ENCODE assay signal across 8 cellular contexts in genomic region chr20:53869466-53870258, GRCh38.
DNase-seq lines count a peak whose midpoint lies in the region; ATAC-seq and TF ChIP-seq lines count a peak whose summit lies in the region.

No MANE protein-coding gene starts in this region.

- H3K27me3 Mint-ChIP-seq in CD8-positive, alpha-beta memory T cell, result peaks cover 0 to 4% of the 10 kb centered on the region in 2 donors
- no peaks in the 10 kb centered on the region for H3K27me3 Mint-ChIP-seq in neural crest cell (ENCODE audit: low read depth)

- 0 out of 2 replicates have a peak overlapping the region, but pooled peaks have one; percentile 6 for H3K9ac ChIP-seq in OCI-LY3 (ENCODE audit: low read length)

- H3K27ac ChIP-seq in CD8-positive, alpha-beta memory T cell (ENCODE audit: low read depth, low read length), result no peak overlapping the region
- H3K27ac ChIP-seq in HL-60 (replicated peaks), result peak overlapping the region; percentile 68
- H3K27ac ChIP-seq in OCI-LY3 (ENCODE audit: low read length), result peak overlapping the region; percentile 17; the same call in 1 of the 2 replicates
- H3K27ac ChIP-seq in esophagus muscularis mucosa (replicated peaks in 1 of 4), result peak overlapping the region; percentile 32 to 62 (median 44)
- no peak overlapping the region for H3K27ac ChIP-seq in tibial artery

- no peak overlapping the region for H3K4me3 ChIP-seq in CD8-positive, alpha-beta memory T cell (ENCODE audit: low read length)
- H3K4me3 ChIP-seq in HL-60 (replicated peaks; ENCODE audit: insufficient read depth, low read length) (no peak overlapping the region), OCI-LY3 (ENCODE audit: low read length) (peak overlapping the region; percentile 52), esophagus muscularis mucosa (no peak overlapping the region), tibial artery (no peak overlapping the region)

- H4K20me1 ChIP-seq in OCI-LY3 (ENCODE audit: insufficient read depth, low read length), result no peaks in the 10 kb centered on the region

- H3K4me2 ChIP-seq in OCI-LY3 (ENCODE audit: low read length), result peak overlapping the region; percentile 75

- no peaks in the 10 kb centered on the region for H3K27me3 ChIP-seq in CD8-positive, alpha-beta memory T cell (ENCODE audit: insufficient read depth, low read length, poor library complexity, severe bottlenecking)
- H3K27me3 ChIP-seq in HL-60 (ENCODE audit: insufficient read depth, poor library complexity, severe bottlenecking) (no peaks in the 10 kb centered on the region), OCI-LY3 (ENCODE audit: low read depth, low read length) (no peaks in the 10 kb centered on the region), esophagus muscularis mucosa (no peaks in the 10 kb centered on the region), tibial artery (no peaks in the 10 kb centered on the region)

- H3K36me3 Mint-ChIP-seq in CD8-positive, alpha-beta memory T cell, result no peaks in the 10 kb centered on the region
- no peaks in the 10 kb centered on the region for H3K36me3 Mint-ChIP-seq in neural crest cell (ENCODE audit: low read depth)

- peak overlapping the region; percentile 19 to 69 (median 40) for H3K4me3 Mint-ChIP-seq in CD8-positive, alpha-beta memory T cell
- peak overlapping the region; percentile 24 for H3K4me3 Mint-ChIP-seq in neural crest cell

- peak; percentile 53 for ATAC-seq in GM19455 (IDR thresholded peaks at IDR 0.05; ENCODE audit: unreplicated experiment)

- no peak for TF ChIP-seq POLR2A in esophagus muscularis mucosa (IDR thresholded peaks at IDR 0.05; ENCODE audit: low read depth)

- H2AFZ ChIP-seq in OCI-LY3 (ENCODE audit: low read depth, low read length), result peak overlapping the region; percentile 96

- H3K4me1 Mint-ChIP-seq in CD8-positive, alpha-beta memory T cell, result peaks cover 73 to 87% (median 85%) of the 10 kb centered on the region in 3 donors
- H3K4me1 Mint-ChIP-seq in neural crest cell, result peaks cover 64% of the 10 kb centered on the region

- CTCF ChIA-PET in CD8-positive, alpha-beta memory T cell (lab: Charles Lee), result interaction anchor here (0.6 to 1.5 kb wide), 6 partner anchors 10 to 290 kb away, joined by 3 to 5 read pairs (median 4); no protein-coding TSS in a partner anchor

- H3K36me3 ChIP-seq in CD8-positive, alpha-beta memory T cell (ENCODE audit: insufficient read depth, low read length), result no peaks in the 10 kb centered on the region
- H3K36me3 ChIP-seq in OCI-LY3 (replicated peaks; ENCODE audit: low read depth, low read length) (no peaks in the 10 kb centered on the region), esophagus muscularis mucosa (no peaks in the 10 kb centered on the region), tibial artery (no peaks in the 10 kb centered on the region)

- intact Hi-C loops in esophagus muscularis mucosa (cut with DNase I) (loop anchor here (2.0 to 5.0 kb wide), 3 partner anchors 37 to 291 kb away; no protein-coding TSS in a partner anchor), tibial artery (cut with DNase I; ENCODE audit: low total_unique reads) (no loop called here)

- TF ChIP-seq CTCF in HL-60 (IDR thresholded peaks at IDR 0.05; ENCODE audit: insufficient read depth, low read length), result peak; percentile 84
- peak; percentile 99 for TF ChIP-seq CTCF in OCI-LY3 (IDR thresholded peaks at IDR 0.05; ENCODE audit: low read depth, low read length)
- peak; percentile 77 to 84 (median 79) for TF ChIP-seq CTCF in esophagus muscularis mucosa (IDR thresholded peaks at IDR 0.05)
- peak; percentile 85 for TF ChIP-seq CTCF in neural crest cell (conservative IDR thresholded peaks at IDR 0.05)
- peak; percentile 66 to 85 for TF ChIP-seq CTCF in tibial artery (IDR thresholded peaks at IDR 0.05)

- POLR2A ChIA-PET in CD8-positive, alpha-beta memory T cell (lab: Charles Lee), result no interaction called here

- peaks cover 0 to 2% (median 0%) of the 10 kb centered on the region in 5 donors for H3K9me3 Mint-ChIP-seq in CD8-positive, alpha-beta memory T cell
- H3K9me3 Mint-ChIP-seq in neural crest cell, result no peaks in the 10 kb centered on the region

- H3K4me1 ChIP-seq in CD8-positive, alpha-beta memory T cell (ENCODE audit: insufficient read depth, low read length), result peaks cover 86% of the 10 kb centered on the region
- peaks cover 55% of the 10 kb centered on the region for H3K4me1 ChIP-seq in OCI-LY3 (ENCODE audit: low read length)
- H3K4me1 ChIP-seq in esophagus muscularis mucosa, result peaks cover 33 to 58% (median 50%) of the 10 kb centered on the region in 4 donors
- H3K4me1 ChIP-seq in tibial artery, result peaks cover 0 to 40% (median 11%) of the 10 kb centered on the region in 4 donors

- peak; percentile 35 to 80 (median 72) for DNase-seq in CD8-positive, alpha-beta memory T cell
- peak; percentile 63 to 86 for DNase-seq in HL-60 (ENCODE audit: low read depth in 1 of 2, low spot score in 1 of 2)
- DNase-seq in activated CD8-positive, alpha-beta memory T cell treated with anti-CD3 and anti-CD28 coated beads, Interleukin-2, amount 50 U/mL, for 4 hours, result peak; percentile 66
- no peak for DNase-seq in esophagus muscularis mucosa (ENCODE audit: extremely low spot score)
- DNase-seq in neural crest cell (ENCODE audit: low read depth, low spot score), result peak; percentile 44
- DNase-seq in tibial artery, result peak; percentile 60 to 71

- peak overlapping the region; percentile 68 to 93 (median 90) for H3K27ac Mint-ChIP-seq in CD8-positive, alpha-beta memory T cell
- no peak overlapping the region for H3K27ac Mint-ChIP-seq in neural crest cell (ENCODE audit: unreplicated experiment)

- H3K9me3 ChIP-seq in CD8-positive, alpha-beta memory T cell (ENCODE audit: low read length), result no peaks in the 10 kb centered on the region
- H3K9me3 ChIP-seq in OCI-LY3 (ENCODE audit: insufficient read depth, low read length) (no peaks in the 10 kb centered on the region), esophagus muscularis mucosa (no peaks in the 10 kb centered on the region), tibial artery (no peaks in the 10 kb centered on the region)

- no peak for TF ChIP-seq EP300 in esophagus muscularis mucosa (IDR thresholded peaks at IDR 0.05)

- no peaks in the 10 kb centered on the region for H3K79me2 ChIP-seq in OCI-LY3 (ENCODE audit: low read length)

- 27% methylated on average over 8 of the region's 8 CpGs for WGBS in esophagus muscularis mucosa

Comparison
In these comparisons a context has a peak if more than half of its experiments do, and no peak if none do; other contexts are left out.
1. H3K27ac ChIP-seq: peak in HL-60 (single experiment), OCI-LY3 (single experiment) and esophagus muscularis mucosa (4 of 4); none in CD8-positive, alpha-beta memory T cell (single experiment) and tibial artery (0 of 2).
2. Peak in every context shown above with its lines, with median percentiles within 50 percentile points of each other: CTCF ChIP-seq.